Comparison of ENCODE assay signal across 26 cellular contexts in the genomic region with DNA sequence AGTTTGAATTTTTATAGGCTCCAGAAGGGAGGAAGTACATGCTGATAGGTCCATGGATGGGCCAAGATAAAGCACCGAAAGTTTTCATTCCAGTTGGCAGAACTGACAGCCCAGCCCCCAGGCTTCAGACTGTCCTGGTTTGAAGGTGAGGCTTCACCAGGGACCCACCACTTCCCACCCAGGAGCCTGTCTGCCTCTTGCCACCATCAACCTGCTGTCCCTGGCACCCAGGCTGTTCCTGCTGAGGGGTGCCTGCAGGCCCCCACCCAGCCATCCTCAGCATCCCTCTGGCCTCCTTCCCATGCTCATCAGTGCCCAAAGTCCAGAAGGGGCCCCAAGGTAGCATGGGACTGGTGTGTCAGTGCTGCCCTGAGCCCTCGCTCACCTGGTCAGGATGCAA.
"Had no signal": no experiment of that assay in that cellular context is flagged by ENCODE, and none has a peak within 500 bp of the region (broad histone marks: within the 10 kb centered on the region; RNA-seq: fewer than 3 reads in every experiment).

No MANE protein-coding gene starts in this region.

- H3K36me3 ChIP-seq: stomach, suprapubic skin, thoracic aorta, thyroid gland, tibial artery, tibial nerve, transverse colon, upper lobe of left lung, uterus, vagina had no signal

- ATAC-seq: stimulated activated effector memory CD8-positive, alpha-beta T cell treated with anti-CD3 and anti-CD28 coated beads, Interleukin-12 subunit alpha, Interleukin-12 subunit beta, amount 100 ng/mL, for 72 hours; stimulated activated memory B cell treated with anti-CD40 and anti-IgM and Interleukin-4, amounts not matched to agents 10 μg/mL and 1 μg/mL and 100 μg/mL, for 72 hours; stimulated activated naive B cell treated with anti-CD40 and anti-IgM and Interleukin-4, amounts not matched to agents 10 μg/mL and 1 μg/mL and 100 μg/mL, for 72 hours; stimulated activated naive CD8-positive, alpha-beta T cell treated with anti-CD3 and anti-CD28 coated beads, Interleukin-15, amount 100 ng/mL, for 72 hours; stimulated activated naive CD8-positive, alpha-beta T cell treated with anti-CD3 and anti-CD28 coated beads, Interleukin-15, Interleukin-2, amounts not matched to agents 100 U/mL and 50 U/mL, for 24 hours had no signal

- H3K4me1 ChIP-seq: stomach, suprapubic skin, testis, thyroid gland, tibial artery, tibial nerve, transverse colon, upper lobe of left lung, uterus, vagina had no signal

- H3K9me3 ChIP-seq: suprapubic skin, testis, thoracic aorta, thyroid gland, tibial artery, tibial nerve, transverse colon, upper lobe of left lung, uterus, vagina had no signal

- DNase-seq: stimulated activated CD4-positive, alpha-beta T cell treated with anti-CD3 and anti-CD28 coated beads, Interleukin-2, amount 100 ng/mL, for 48 hours; stimulated activated CD4-positive, alpha-beta T cell treated with anti-CD3 and anti-CD28 coated beads, Interleukin-4, amount 100 ng/mL, for 1 hour; stimulated activated CD4-positive, alpha-beta T cell treated with anti-CD3 and anti-CD28 coated beads, Interleukin-4, amount 100 ng/mL, for 24 hours; stimulated activated CD4-positive, alpha-beta T cell treated with anti-CD3 and anti-CD28 coated beads, Interleukin-4, amount 100 ng/mL, for 4 hours; stimulated activated CD8-positive, alpha-beta memory T cell treated with anti-CD3 and anti-CD28 coated beads, Interleukin-4, amount 100 ng/mL, for 48 hours; stimulated activated naive B cell treated with anti-CD40 and anti-IgM and Interleukin-4, amounts not matched to agents 10 μg/mL and 1 μg/mL and 100 μg/mL, for 72 hours; stimulated activated naive CD4-positive, alpha-beta T cell; stimulated activated naive CD4-positive, alpha-beta T cell treated with Interleukin-2 at 50 U/mL for 16 hours; stimulated activated naive CD8-positive, alpha-beta T cell treated with anti-CD3 and anti-CD28 coated beads, Interleukin-15, amount 100 ng/mL, for 72 hours; stimulated activated naive CD8-positive, alpha-beta T cell treated with anti-CD3 and anti-CD28 coated beads, Interleukin-15, Interleukin-2, amounts not matched to agents 100 U/mL and 50 U/mL, for 24 hours; stomach; substantia nigra; testis; thyroid gland; tibial artery; transverse colon; trophoblast cell; uterus had no signal

- H3K27ac ChIP-seq: stomach, suprapubic skin, testis, thoracic aorta, thyroid gland, tibial artery, tibial nerve, transverse colon, upper lobe of left lung, uterus, vagina had no signal

- H3K4me3 ChIP-seq: stomach, suprapubic skin, testis, thoracic aorta, thyroid gland, tibial artery, tibial nerve, transverse colon, upper lobe of left lung, uterus, vagina had no signal

- H3K27me3 ChIP-seq: stomach, suprapubic skin, testis, thyroid gland, tibial artery, tibial nerve, transverse colon, upper lobe of left lung, uterus, vagina had no signal

- FAIRE-seq: urothelium cell line had no signal
